ENCODE assay signal across 1 cellular context in the genomic region with DNA sequence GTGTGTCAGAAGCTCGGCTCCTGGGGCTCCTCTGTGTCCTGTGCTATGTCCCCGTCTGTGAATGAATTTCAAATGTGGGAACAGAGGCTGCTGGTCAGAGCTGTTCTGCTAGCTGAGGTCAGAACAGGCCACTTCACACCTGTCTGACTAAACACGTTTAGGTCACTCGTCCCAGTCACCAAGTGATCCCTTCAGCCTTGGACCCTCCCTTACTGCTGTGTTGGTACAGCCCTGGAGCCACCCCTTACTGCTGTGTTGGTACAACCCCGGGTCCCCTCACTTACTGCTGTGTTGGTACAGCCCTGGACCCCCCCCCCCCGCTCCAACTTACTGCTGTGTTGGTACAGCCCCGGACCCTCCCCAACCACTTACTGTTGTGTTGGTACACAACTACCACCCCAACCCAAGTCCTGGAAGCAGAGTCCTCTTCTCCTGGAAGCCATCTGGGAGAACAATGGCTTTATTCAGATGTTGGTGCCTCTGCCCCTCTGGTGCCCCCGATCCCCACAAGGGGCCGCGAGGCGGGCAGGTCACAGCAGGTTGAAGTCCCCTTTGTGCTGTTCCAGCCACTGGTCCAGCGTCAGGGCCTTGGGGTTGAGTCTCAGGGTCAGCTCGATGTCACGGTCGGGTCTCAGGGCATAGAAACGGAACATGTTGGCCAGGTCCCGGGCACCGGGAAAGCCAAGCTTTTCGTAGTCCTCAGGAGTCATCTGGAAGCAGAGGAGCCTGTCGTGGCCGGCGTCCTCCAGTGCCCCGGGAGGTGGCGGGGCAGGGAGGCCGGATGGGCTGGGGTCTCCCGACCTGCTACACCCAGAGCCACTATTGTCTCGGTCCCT.
TF ChIP-seq lines count a peak whose summit lies in the region.

No MANE protein-coding gene starts in this region.

TF ChIP-seq in HepG2, 621 proteins besides CTCF, POLR2A, EP300 and RAD21 (continued from another document and continues in another):
- TF ChIP-seq, protein P1, sequence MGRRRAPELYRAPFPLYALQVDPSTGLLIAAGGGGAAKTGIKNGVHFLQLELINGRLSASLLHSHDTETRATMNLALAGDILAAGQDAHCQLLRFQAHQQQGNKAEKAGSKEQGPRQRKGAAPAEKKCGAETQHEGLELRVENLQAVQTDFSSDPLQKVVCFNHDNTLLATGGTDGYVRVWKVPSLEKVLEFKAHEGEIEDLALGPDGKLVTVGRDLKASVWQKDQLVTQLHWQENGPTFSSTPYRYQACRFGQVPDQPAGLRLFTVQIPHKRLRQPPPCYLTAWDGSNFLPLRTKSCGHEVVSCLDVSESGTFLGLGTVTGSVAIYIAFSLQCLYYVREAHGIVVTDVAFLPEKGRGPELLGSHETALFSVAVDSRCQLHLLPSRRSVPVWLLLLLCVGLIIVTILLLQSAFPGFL (CRISPR knock-in tag; IDR thresholded peaks at IDR 0.05): no peak
- TF ChIP-seq XBP1 (CRISPR knock-in tag; IDR thresholded peaks at IDR 0.05) (no peak), BRF2 (CRISPR knock-in tag; IDR thresholded peaks at IDR 0.05) (0 out of 2 replicates have a peak, but pooled peaks have one; percentile 18), PBX3 (CRISPR knock-in tag; IDR thresholded peaks at IDR 0.05; ENCODE audit: borderline replicate concordance) (no peak), HBP1 (CRISPR knock-in tag; IDR thresholded peaks at IDR 0.05; ENCODE audit: low read depth) (peak; percentile 82; the same call in 1 of the 2 replicates), KDM2A (CRISPR knock-in tag; IDR thresholded peaks at IDR 0.05; ENCODE audit: borderline replicate concordance, low read depth) (peak; percentile 84), GATAD2A (CRISPR knock-in tag; IDR thresholded peaks at IDR 0.05) (peak; percentile 91), ZBTB3 (CRISPR knock-in tag; IDR thresholded peaks at IDR 0.05; ENCODE audit: borderline replicate concordance, low read depth) (0 out of 2 replicates have a peak, but pooled peaks have one; percentile 60), KDM3A (CRISPR knock-in tag; IDR thresholded peaks at IDR 0.05; ENCODE audit: low read depth) (0 out of 2 replicates have a peak, but pooled peaks have one; percentile 36), ZNF124 (CRISPR knock-in tag; IDR thresholded peaks at IDR 0.05) (no peak), SRSF9 (IDR thresholded peaks at IDR 0.05; ENCODE audit: borderline replicate concordance, insufficient read depth, low read depth, low read length, poor library complexity, severe bottlenecking) (no peak), MAZ (IDR thresholded peaks at IDR 0.05; ENCODE audit: borderline replicate concordance, low read depth, low read length) (peak; percentile 29; the same call in 1 of the 2 replicates), MAZ (CRISPR knock-in tag; IDR thresholded peaks at IDR 0.05; ENCODE audit: low read depth) (peak; percentile 32; the same call in 1 of the 2 replicates)
- TF ChIP-seq, protein P2, sequence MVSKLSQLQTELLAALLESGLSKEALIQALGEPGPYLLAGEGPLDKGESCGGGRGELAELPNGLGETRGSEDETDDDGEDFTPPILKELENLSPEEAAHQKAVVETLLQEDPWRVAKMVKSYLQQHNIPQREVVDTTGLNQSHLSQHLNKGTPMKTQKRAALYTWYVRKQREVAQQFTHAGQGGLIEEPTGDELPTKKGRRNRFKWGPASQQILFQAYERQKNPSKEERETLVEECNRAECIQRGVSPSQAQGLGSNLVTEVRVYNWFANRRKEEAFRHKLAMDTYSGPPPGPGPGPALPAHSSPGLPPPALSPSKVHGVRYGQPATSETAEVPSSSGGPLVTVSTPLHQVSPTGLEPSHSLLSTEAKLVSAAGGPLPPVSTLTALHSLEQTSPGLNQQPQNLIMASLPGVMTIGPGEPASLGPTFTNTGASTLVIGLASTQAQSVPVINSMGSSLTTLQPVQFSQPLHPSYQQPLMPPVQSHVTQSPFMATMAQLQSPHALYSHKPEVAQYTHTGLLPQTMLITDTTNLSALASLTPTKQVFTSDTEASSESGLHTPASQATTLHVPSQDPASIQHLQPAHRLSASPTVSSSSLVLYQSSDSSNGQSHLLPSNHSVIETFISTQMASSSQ (IDR thresholded peaks at IDR 0.05; ENCODE audit: low read depth): no peak
- TF ChIP-seq, protein P2 (CRISPR knock-in tag; IDR thresholded peaks at IDR 0.05; ENCODE audit: borderline replicate concordance): peak; percentile 81; the same call in 1 of the 2 replicates
- TF ChIP-seq, protein P3, sequence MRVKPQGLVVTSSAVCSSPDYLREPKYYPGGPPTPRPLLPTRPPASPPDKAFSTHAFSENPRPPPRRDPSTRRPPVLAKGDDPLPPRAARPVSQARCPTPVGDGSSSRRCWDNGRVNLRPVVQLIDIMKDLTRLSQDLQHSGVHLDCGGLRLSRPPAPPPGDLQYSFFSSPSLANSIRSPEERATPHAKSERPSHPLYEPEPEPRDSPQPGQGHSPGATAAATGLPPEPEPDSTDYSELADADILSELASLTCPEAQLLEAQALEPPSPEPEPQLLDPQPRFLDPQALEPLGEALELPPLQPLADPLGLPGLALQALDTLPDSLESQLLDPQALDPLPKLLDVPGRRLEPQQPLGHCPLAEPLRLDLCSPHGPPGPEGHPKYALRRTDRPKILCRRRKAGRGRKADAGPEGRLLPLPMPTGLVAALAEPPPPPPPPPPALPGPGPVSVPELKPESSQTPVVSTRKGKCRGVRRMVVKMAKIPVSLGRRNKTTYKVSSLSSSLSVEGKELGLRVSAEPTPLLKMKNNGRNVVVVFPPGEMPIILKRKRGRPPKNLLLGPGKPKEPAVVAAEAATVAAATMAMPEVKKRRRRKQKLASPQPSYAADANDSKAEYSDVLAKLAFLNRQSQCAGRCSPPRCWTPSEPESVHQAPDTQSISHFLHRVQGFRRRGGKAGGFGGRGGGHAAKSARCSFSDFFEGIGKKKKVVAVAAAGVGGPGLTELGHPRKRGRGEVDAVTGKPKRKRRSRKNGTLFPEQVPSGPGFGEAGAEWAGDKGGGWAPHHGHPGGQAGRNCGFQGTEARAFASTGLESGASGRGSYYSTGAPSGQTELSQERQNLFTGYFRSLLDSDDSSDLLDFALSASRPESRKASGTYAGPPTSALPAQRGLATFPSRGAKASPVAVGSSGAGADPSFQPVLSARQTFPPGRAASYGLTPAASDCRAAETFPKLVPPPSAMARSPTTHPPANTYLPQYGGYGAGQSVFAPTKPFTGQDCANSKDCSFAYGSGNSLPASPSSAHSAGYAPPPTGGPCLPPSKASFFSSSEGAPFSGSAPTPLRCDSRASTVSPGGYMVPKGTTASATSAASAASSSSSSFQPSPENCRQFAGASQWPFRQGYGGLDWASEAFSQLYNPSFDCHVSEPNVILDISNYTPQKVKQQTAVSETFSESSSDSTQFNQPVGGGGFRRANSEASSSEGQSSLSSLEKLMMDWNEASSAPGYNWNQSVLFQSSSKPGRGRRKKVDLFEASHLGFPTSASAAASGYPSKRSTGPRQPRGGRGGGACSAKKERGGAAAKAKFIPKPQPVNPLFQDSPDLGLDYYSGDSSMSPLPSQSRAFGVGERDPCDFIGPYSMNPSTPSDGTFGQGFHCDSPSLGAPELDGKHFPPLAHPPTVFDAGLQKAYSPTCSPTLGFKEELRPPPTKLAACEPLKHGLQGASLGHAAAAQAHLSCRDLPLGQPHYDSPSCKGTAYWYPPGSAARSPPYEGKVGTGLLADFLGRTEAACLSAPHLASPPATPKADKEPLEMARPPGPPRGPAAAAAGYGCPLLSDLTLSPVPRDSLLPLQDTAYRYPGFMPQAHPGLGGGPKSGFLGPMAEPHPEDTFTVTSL (CRISPR knock-in tag; IDR thresholded peaks at IDR 0.05; ENCODE audit: borderline replicate concordance): no peak
- TF ChIP-seq, protein P4, sequence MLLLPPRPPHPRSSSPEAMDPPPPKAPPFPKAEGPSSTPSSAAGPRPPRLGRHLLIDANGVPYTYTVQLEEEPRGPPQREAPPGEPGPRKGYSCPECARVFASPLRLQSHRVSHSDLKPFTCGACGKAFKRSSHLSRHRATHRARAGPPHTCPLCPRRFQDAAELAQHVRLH (CRISPR knock-in tag; IDR thresholded peaks at IDR 0.05; ENCODE audit: borderline replicate concordance, low read depth): peak; percentile 26; the same call in 1 of the 2 replicates
- TF ChIP-seq, protein P5, sequence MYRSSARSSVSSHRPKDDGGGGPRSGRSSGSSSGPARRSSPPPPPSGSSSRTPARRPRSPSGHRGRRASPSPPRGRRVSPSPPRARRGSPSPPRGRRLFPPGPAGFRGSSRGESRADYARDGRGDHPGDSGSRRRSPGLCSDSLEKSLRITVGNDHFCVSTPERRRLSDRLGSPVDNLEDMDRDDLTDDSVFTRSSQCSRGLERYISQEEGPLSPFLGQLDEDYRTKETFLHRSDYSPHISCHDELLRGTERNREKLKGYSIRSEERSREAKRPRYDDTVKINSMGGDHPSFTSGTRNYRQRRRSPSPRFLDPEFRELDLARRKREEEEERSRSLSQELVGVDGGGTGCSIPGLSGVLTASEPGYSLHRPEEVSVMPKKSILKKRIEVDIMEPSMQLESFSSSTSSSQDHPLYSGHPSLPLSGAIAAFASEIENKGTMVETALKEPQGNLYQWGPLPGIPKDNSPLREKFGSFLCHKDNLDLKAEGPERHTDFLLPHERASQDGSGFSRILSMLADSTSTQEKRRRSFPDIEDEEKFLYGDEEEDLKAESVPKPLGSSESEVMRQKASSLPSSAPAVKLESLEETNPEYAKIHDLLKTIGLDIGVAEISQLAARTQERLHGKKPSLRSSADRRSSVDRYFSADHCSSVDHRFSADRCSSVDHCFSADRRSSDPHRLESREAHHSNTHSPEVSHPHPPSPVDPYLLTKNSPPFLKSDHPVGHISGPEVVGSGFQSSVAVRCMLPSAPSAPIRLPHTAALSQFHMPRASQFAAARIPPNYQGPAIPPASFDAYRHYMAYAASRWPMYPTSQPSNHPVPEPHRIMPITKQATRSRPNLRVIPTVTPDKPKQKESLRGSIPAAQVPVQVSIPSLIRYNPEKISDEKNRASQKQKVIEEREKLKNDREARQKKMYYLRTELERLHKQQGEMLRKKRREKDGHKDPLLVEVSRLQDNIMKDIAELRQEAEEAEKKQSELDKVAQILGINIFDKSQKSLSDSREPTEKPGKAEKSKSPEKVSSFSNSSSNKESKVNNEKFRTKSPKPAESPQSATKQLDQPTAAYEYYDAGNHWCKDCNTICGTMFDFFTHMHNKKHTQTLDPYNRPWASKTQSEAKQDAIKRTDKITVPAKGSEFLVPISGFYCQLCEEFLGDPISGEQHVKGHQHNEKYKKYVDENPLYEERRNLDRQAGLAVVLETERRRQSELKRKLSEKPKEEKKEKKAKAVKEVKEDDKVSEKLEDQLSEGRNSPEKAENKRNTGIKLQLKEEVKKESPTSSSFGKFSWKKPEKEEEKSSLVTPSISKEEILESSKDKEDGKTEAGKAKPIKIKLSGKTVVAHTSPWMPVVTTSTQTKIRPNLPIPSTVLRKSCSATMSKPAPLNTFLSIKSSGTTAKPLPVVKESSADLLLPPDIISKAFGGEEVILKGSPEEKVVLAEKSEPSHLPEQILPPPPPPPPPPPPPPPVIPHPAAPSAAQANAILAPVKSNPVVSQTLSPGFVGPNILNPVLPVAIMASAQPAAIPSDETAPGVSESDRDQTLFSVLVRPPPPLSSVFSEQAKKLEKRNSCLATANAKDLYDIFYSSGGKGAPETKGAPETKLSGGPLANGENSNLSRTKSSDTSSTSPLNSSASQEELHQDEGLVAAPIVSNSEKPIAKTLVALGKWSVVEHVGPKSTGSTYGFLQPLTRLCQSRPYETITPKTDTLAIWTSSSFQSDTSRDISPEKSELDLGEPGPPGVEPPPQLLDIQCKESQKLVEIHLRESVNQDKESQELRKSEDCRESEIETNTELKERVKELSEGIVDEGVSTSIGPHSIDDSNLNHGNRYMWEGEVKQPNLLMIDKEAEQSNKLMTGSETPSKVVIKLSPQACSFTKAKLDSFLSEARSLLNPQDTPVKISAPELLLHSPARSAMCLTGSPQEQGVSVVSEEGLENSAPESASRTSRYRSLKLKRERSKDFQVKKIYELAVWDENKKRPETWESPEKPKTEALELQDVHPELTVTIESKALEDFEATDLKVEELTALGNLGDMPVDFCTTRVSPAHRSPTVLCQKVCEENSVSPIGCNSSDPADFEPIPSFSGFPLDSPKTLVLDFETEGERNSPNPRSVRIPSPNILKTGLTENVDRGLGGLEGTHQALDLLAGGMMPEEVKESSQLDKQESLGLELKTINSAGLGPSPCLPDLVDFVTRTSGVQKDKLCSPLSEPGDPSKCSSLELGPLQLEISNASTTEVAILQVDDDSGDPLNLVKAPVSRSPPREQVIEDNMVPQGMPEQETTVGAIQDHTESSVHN (CRISPR knock-in tag; IDR thresholded peaks at IDR 0.05): no peak
